Comparison of ENCODE assay signal across 11 cellular contexts in the genomic region with DNA sequence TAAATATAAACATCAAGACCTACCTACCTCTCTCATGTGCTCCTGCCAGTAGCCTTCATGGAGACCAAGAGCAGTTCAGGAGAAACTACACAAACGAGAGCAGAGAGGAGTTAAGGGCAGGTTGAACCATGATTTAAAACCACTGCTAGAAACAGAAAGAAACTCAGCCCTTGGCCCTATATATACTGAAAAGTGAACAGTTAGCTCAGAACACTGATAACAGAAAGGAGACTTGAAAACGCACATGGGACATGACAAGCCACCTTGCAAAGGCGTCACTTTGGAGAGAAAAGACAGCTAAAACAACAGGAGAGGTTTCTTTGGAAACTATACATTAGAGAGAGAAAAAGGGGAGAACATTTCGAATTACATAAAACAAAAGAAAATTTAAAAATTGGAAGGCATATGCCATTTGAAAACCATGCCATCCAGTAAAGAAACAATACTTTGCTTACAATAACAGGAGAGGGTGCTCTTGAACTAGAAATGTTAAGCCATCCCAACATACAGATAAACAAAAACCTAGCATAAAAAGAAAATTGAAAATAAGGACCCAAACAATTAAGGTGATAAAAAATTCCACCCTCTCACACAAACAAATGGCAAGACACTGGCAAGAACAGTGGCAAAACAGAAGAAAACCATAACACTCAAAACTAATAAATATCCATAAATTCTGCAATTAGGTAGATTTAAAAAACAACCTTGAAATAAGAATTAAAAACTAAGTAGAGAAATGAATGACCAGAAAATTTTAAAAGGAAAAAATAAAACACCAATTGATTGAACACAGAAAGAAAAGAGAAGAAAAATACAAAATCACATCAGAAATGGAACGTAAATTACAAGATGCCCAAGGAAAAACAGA.
DNase-seq lines count a peak whose midpoint lies in the region; ATAC-seq and TF ChIP-seq lines count a peak whose summit lies in the region.
"Had no signal": no experiment of that assay in that cellular context is flagged by ENCODE, and none has a peak within 500 bp of the region (broad histone marks: within the 10 kb centered on the region; RNA-seq: fewer than 3 reads in every experiment).

No MANE protein-coding gene starts in this region.

- H3K4me1 ChIP-seq in MM.1S (ENCODE audit: low read length) (peaks cover 13% of the 10 kb centered on the region; the same call in 1 of the 2 replicates), foreskin keratinocyte (no peaks in the 10 kb centered on the region)
- H3K4me1 ChIP-seq: body of pancreas had no signal

- H3K36me3 ChIP-seq in MM.1S (replicated peaks; ENCODE audit: insufficient read depth, low read length): no peaks in the 10 kb centered on the region

- H3K27me3 ChIP-seq in MM.1S (replicated peaks; ENCODE audit: insufficient read depth, low read length): no peaks in the 10 kb centered on the region
- H3K27me3 ChIP-seq in foreskin keratinocyte: no peaks in the 10 kb centered on the region
- H3K27me3 ChIP-seq: body of pancreas had no signal

- peak overlapping the region; percentile 58 for H2AFZ ChIP-seq in MM.1S (ENCODE audit: low read length)

- no peak for DNase-seq in GM10266 (ENCODE audit: extremely low spot score)
- peak; percentile 36 for DNase-seq in HCEC 1CT
- peak; percentile 58 for DNase-seq in MM.1S
- peak in 1 of 2 donors; percentile 4 for DNase-seq in foreskin keratinocyte
- DNase-seq in UCSD-AML1 (lab: John Stamatoyannopoulos, UW; ENCODE audit: unreplicated experiment): no peak
- no peak for DNase-seq in stimulated activated CD4-positive, alpha-beta T cell treated with anti-CD3 and anti-CD28 coated beads, Interleukin-12 subunit alpha, Interleukin-12 subunit beta, amount 100 ng/mL, for 4 hours
- no peak for DNase-seq in activated naive CD4-positive, alpha-beta T cell (lab: John Stamatoyannopoulos, UW)
- DNase-seq: body of pancreas, Kasumi-1, posterior cingulate gyrus had no signal

- no peaks in the 10 kb centered on the region for H3K79me2 ChIP-seq in MM.1S (ENCODE audit: low read length)

- no peak for ATAC-seq in foreskin keratinocyte
- no peak for ATAC-seq in HG02981 (IDR thresholded peaks at IDR 0.05; ENCODE audit: unreplicated experiment)
- ATAC-seq: body of pancreas had no signal

- H3F3A ChIP-seq in MM.1S (ENCODE audit: insufficient read depth, low read length): peaks cover 8% of the 10 kb centered on the region; the same call in 1 of the 2 replicates

- no peaks in the 10 kb centered on the region for H4K20me1 ChIP-seq in MM.1S (ENCODE audit: insufficient read depth, low read length)

- H3K9ac ChIP-seq in MM.1S (ENCODE audit: low read length): no peak overlapping the region; the same call in 1 of the 2 replicates

- H3K27ac ChIP-seq in MM.1S (ENCODE audit: low read length) (peak overlapping the region; percentile 35; the same call in 1 of the 2 replicates), foreskin keratinocyte (no peak overlapping the region)
- H3K27ac ChIP-seq: body of pancreas had no signal

- no peaks in the 10 kb centered on the region for H3K9me2 ChIP-seq in MM.1S (replicated peaks; ENCODE audit: insufficient read depth, low read length)

- H3K9me3 ChIP-seq in MM.1S (replicated peaks; ENCODE audit: insufficient read depth, low read length): no peaks in the 10 kb centered on the region
- H3K9me3 ChIP-seq: body of pancreas had no signal

- H3K4me3 ChIP-seq in MM.1S (ENCODE audit: low read length): peak overlapping the region; percentile 34
- H3K4me3 ChIP-seq: body of pancreas had no signal

- TF ChIP-seq CTCF in GM10266 (IDR thresholded peaks at IDR 0.05; ENCODE audit: control insufficient read depth, insufficient read depth, low read depth, missing control alignments): peak; percentile 4
- peak; percentile 52 for TF ChIP-seq CTCF in MM.1S (IDR thresholded peaks at IDR 0.05; ENCODE audit: low read length)
- peak; percentile 58 for TF ChIP-seq CTCF in foreskin keratinocyte (conservative IDR thresholded peaks at IDR 0.05)

- H3K4me2 ChIP-seq in MM.1S (ENCODE audit: low read depth, low read length): peak overlapping the region; percentile 53

Comparison
In these comparisons a context has a peak if more than half of its experiments do, and no peak if none do; other contexts are left out.
1. DNase-seq: peak in HCEC 1CT (single experiment) and MM.1S (single experiment); none in GM10266 (single experiment), UCSD-AML1 (single experiment), stimulated activated CD4-positive, alpha-beta T cell treated with anti-CD3 and anti-CD28 coated beads, Interleukin-12 subunit alpha, Interleukin-12 subunit beta, amount 100 ng/mL, for 4 hours (single experiment) and activated naive CD4-positive, alpha-beta T cell (0 of 4).
2. CTCF ChIP-seq: peak in every context shown above with its lines; median percentile 58 in foreskin keratinocyte; 52 in MM.1S; 4 in GM10266.